Comparison of ENCODE assay signal across 15 cellular contexts in the genomic region with DNA sequence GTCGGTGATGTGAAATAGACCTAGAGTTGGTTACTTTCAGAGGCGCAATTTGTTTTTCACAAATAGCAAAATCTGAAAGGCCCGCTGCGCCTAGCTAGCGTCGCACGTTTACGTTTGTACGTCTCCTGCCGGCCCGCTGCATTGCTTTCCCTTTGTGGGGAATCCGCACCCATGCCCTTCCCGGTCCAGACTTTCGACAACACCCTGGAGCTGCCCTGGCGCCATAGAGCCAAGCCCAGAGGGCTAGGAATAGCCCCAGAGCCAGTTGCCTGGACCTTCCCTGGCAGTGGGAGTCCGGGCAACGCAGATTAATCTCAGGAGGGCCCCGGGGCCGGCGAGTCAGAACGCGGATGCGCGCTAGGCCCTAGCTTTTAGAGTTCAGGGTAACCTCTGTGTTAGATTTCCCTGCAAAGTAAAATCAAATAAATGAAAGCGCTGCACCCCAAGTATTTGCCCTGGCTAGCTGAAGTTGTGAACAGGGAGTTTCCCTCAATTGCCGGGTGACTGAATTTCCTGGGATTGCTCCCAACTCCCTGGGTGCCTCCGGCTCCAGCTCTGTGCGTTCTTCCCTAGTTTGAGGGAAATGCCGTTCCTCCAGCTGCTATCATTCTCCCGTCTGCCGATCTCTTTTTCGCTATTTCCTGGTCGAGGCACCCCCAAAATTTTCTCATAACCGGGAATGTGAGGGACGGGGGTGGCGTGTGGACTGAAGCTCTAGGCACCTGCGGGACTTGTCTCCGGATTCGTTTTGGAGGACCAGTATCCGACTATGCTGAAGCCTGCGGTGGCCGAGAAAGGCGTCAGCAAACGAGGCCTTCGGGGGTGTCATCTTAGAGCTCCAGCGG. TPM values are rescaled to one million over a fixed set of nuclear protein-coding genes. Genes with fewer than 3 reads are reported as not detected.
DNase-seq lines count a peak whose midpoint lies in the region; ATAC-seq and TF ChIP-seq lines count a peak whose summit lies in the region.
"Had no signal": no experiment of that assay in that cellular context is flagged by ENCODE, and none has a peak within 500 bp of the region (broad histone marks: within the 10 kb centered on the region; RNA-seq: fewer than 3 reads in every experiment).

No MANE protein-coding gene starts in this region.

- H3K36me3 ChIP-seq in CD4-positive, alpha-beta memory T cell (ENCODE audit: insufficient read depth, low read length) = no peaks in the 10 kb centered on the region
- H3K36me3 ChIP-seq in HUES48 (ENCODE audit: control insufficient read depth, insufficient read depth, low read length) (no peaks in the 10 kb centered on the region), ectodermal cell (ENCODE audit: control insufficient read depth, insufficient read depth, low read length) (no peaks in the 10 kb centered on the region), neural progenitor cell (no peaks in the 10 kb centered on the region), uterus (no peaks in the 10 kb centered on the region), right lobe of liver (no peaks in the 10 kb centered on the region)

- TF ChIP-seq POLR2A in uterus (IDR thresholded peaks at IDR 0.05) (no peak), right lobe of liver (IDR thresholded peaks at IDR 0.05) (no peak)

- H3K79me2 ChIP-seq in neural progenitor cell (ENCODE audit: low read depth) = no peaks in the 10 kb centered on the region

- H2AFZ ChIP-seq in neural progenitor cell (replicated peaks) = no peak overlapping the region

- peaks cover 0 to 8% (median 0%) of the 10 kb centered on the region in 8 donors for H3K9me3 Mint-ChIP-seq in CD4-positive, alpha-beta memory T cell
- no peaks in the 10 kb centered on the region for H3K9me3 Mint-ChIP-seq in neural progenitor cell
- H3K9me3 Mint-ChIP-seq: effector memory CD8-positive, alpha-beta T cell; stimulated activated memory B cell treated with anti-CD40 and anti-IgM and Interleukin-4, amounts not matched to agents 10 μg/mL and 1 μg/mL and 100 μg/mL, for 72 hours had no signal

- peaks cover 93% of the 10 kb centered on the region for H4K20me1 ChIP-seq in neural progenitor cell (ENCODE audit: low read depth)

- WGBS in ectodermal cell, 2 experiments = 2% methylated on average over 46 of the region's 46 CpGs
- WGBS in right lobe of liver (ENCODE audit: insufficient coverage, low coverage, low lambda C conversion rate, missing lambda C conversion rate) = 2% methylated on average over 35 of the region's 46 CpGs

- no peak overlapping the region for H3K4me2 ChIP-seq in neural progenitor cell

- H3K36me3 Mint-ChIP-seq in CD4-positive, alpha-beta memory T cell = no peaks in the 10 kb centered on the region
- peaks cover 4% of the 10 kb centered on the region for H3K36me3 Mint-ChIP-seq in neural progenitor cell
- H3K36me3 Mint-ChIP-seq: stimulated activated memory B cell treated with anti-CD40 and anti-IgM and Interleukin-4, amounts not matched to agents 10 μg/mL and 1 μg/mL and 100 μg/mL, for 72 hours had no signal

- CTCF ChIA-PET in CD4-positive, alpha-beta memory T cell (lab: Charles Lee; ENCODE audit: partially characterized antibody) = interaction anchor here (0.8 to 1.2 kb wide), 2 partner anchors 11 to 646 kb away, joined by 3 read pairs; no protein-coding TSS in a partner anchor

- ATAC-seq in right lobe of liver = no peak
- no peak for ATAC-seq in HG02981 (IDR thresholded peaks at IDR 0.05; ENCODE audit: unreplicated experiment)
- ATAC-seq: effector memory CD8-positive, alpha-beta T cell; stimulated activated memory B cell treated with anti-CD40 and anti-IgM and Interleukin-4, amounts not matched to agents 10 μg/mL and 1 μg/mL and 100 μg/mL, for 72 hours had no signal

- intact Hi-C loops in CD4-positive, alpha-beta memory T cell (cut with micrococcal nuclease) = no loop called here
- intact Hi-C loops in uterus (cut with DNase I; ENCODE audit: low total_unique reads) (no loop called here), right lobe of liver (cut with DNase I) (no loop called here)

- H3K9ac ChIP-seq in HUES48 (ENCODE audit: low read depth, low read length) (no peak overlapping the region), neural progenitor cell (no peak overlapping the region)

- peak in 1 of 5 donors; percentile 13 for DNase-seq in CD4-positive, alpha-beta memory T cell
- peak; percentile 56 for DNase-seq in neural progenitor cell (ENCODE audit: low spot score)
- DNase-seq in uterus = no peak
- DNase-seq in right lobe of liver = no peak
- no peak for DNase-seq in dedifferentiated amniotic fluid mesenchymal stem cell (ENCODE audit: extremely low spot score)
- DNase-seq: effector memory CD8-positive, alpha-beta T cell; NCI-H2107; SIG-M5 had no signal

- peaks cover 32% of the 10 kb centered on the region for H3F3A ChIP-seq in neural progenitor cell (ENCODE audit: low read depth)

- H3K9me3 ChIP-seq in CD4-positive, alpha-beta memory T cell (ENCODE audit: control insufficient read depth in 1 of 2, low read length in 2 of 2) = no peaks in the 10 kb centered on the region
- no peaks in the 10 kb centered on the region for H3K9me3 ChIP-seq in HUES48 (ENCODE audit: control insufficient read depth, insufficient read depth, low read length)
- H3K9me3 ChIP-seq in ectodermal cell (ENCODE audit: control insufficient read depth, low read length) = no peaks in the 10 kb centered on the region
- H3K9me3 ChIP-seq in neural progenitor cell (ENCODE audit: low read depth) = no peaks in the 10 kb centered on the region
- H3K9me3 ChIP-seq in uterus = no peaks in the 10 kb centered on the region
- no peaks in the 10 kb centered on the region for H3K9me3 ChIP-seq in right lobe of liver

- no peak for TF ChIP-seq CTCF in neural progenitor cell (IDR thresholded peaks at IDR 0.05)
- TF ChIP-seq CTCF in uterus (IDR thresholded peaks at IDR 0.05) = no peak
- no peak for TF ChIP-seq CTCF in right lobe of liver (IDR thresholded peaks at IDR 0.05)

- H3K4me1 Mint-ChIP-seq in CD4-positive, alpha-beta memory T cell = peaks cover 13 to 35% (median 21%) of the 10 kb centered on the region in 4 donors
- peaks cover 68% of the 10 kb centered on the region for H3K4me1 Mint-ChIP-seq in neural progenitor cell

- H3K4me3 Mint-ChIP-seq in CD4-positive, alpha-beta memory T cell = peak overlapping the region in 7 of 8 donors; percentile 40 to 76 (median 52)
- H3K4me3 Mint-ChIP-seq in neural progenitor cell = peak overlapping the region; percentile 82
- H3K4me3 Mint-ChIP-seq: stimulated activated memory B cell treated with anti-CD40 and anti-IgM and Interleukin-4, amounts not matched to agents 10 μg/mL and 1 μg/mL and 100 μg/mL, for 72 hours had no signal

- POLR2A ChIA-PET in CD4-positive, alpha-beta memory T cell (lab: Charles Lee; ENCODE audit: partially characterized antibody) = no interaction called here

- H3K27me3 ChIP-seq in CD4-positive, alpha-beta memory T cell (ENCODE audit: insufficient read depth, low read length) = peaks cover 46% of the 10 kb centered on the region
- H3K27me3 ChIP-seq in HUES48 (ENCODE audit: control insufficient read depth, insufficient read depth, low read length) (peaks cover 100% of the 10 kb centered on the region), ectodermal cell (ENCODE audit: control insufficient read depth, insufficient read depth, low read length, poor library complexity, severe bottlenecking) (peaks cover 100% of the 10 kb centered on the region), neural progenitor cell (peaks cover 100% of the 10 kb centered on the region), uterus (peaks cover 4 to 89% of the 10 kb centered on the region in 2 donors), right lobe of liver (peaks cover 30 to 63% of the 10 kb centered on the region in 2 donors)

- H3K4me3 ChIP-seq in CD4-positive, alpha-beta memory T cell (ENCODE audit: low read length in 2 of 2) = no peak overlapping the region
- H3K4me3 ChIP-seq in HUES48 (ENCODE audit: low read depth, low read length) (peak overlapping the region; percentile 44), ectodermal cell (ENCODE audit: insufficient read depth, low read depth, low read length) (peak overlapping the region; percentile 34), neural progenitor cell (no peak overlapping the region), uterus (no peak overlapping the region), right lobe of liver (no peak overlapping the region)

- H3K27ac Mint-ChIP-seq in CD4-positive, alpha-beta memory T cell = peak overlapping the region in 2 of 7 donors; percentile 22 to 77
- H3K27ac Mint-ChIP-seq in neural progenitor cell = no peak overlapping the region
- H3K27ac Mint-ChIP-seq: effector memory CD8-positive, alpha-beta T cell; stimulated activated memory B cell treated with anti-CD40 and anti-IgM and Interleukin-4, amounts not matched to agents 10 μg/mL and 1 μg/mL and 100 μg/mL, for 72 hours had no signal

- no peak overlapping the region for H3K27ac ChIP-seq in CD4-positive, alpha-beta memory T cell (ENCODE audit: low read depth, low read length)
- no peak overlapping the region for H3K27ac ChIP-seq in HUES48 (ENCODE audit: low read depth, low read length)
- H3K27ac ChIP-seq in ectodermal cell (ENCODE audit: insufficient read depth, low read depth, low read length, poor library complexity, severe bottlenecking) = no peak overlapping the region
- H3K27ac ChIP-seq in neural progenitor cell = no peak overlapping the region
- no peak overlapping the region for H3K27ac ChIP-seq in uterus
- H3K27ac ChIP-seq in right lobe of liver = no peak overlapping the region

- H3K27me3 Mint-ChIP-seq in CD4-positive, alpha-beta memory T cell = peaks cover 66 to 73% of the 10 kb centered on the region in 2 donors
- peaks cover 79% of the 10 kb centered on the region for H3K27me3 Mint-ChIP-seq in neural progenitor cell (ENCODE audit: insufficient read depth, low read depth)

- H3K4me1 ChIP-seq in CD4-positive, alpha-beta memory T cell (ENCODE audit: insufficient read depth, low read length) = peaks cover 6% of the 10 kb centered on the region
- H3K4me1 ChIP-seq in HUES48 (ENCODE audit: control insufficient read depth, insufficient read depth, low read length) = peaks cover 45% of the 10 kb centered on the region
- H3K4me1 ChIP-seq in ectodermal cell (ENCODE audit: control insufficient read depth, insufficient read depth, low read length) = peaks cover 31% of the 10 kb centered on the region
- H3K4me1 ChIP-seq in neural progenitor cell = peaks cover 15% of the 10 kb centered on the region
- H3K4me1 ChIP-seq in uterus = peaks cover 0 to 18% of the 10 kb centered on the region in 2 donors
- H3K4me1 ChIP-seq in right lobe of liver = peaks cover 0 to 11% (median 0%) of the 10 kb centered on the region in 4 donors

RNA-seq across cellular contexts. Expression of gene EN1, which starts 1.2 kb away (rescaled TPM):
- total RNA-seq in CD4-positive, alpha-beta memory T cell = not detected
- polyA plus RNA-seq in CD4-positive, alpha-beta memory T cell = not detected
- polyA plus RNA-seq in ectodermal cell (2013, experiment 1 of 4) = 15.6 TPM
- polyA plus RNA-seq in ectodermal cell (2013, experiment 2 of 4) = 8.8 TPM
- 12.8 TPM for polyA plus RNA-seq in ectodermal cell (2013, experiment 3 of 4)
- polyA plus RNA-seq in ectodermal cell (2013, experiment 4 of 4) = 9.6 TPM
- not detected in 2 replicates for total RNA-seq in neural progenitor cell (ENCODE audit: low replicate concordance)
- total RNA-seq in uterus = not detected
- not detected for total RNA-seq in right lobe of liver
- total RNA-seq: G401, kidney epithelial cell, sciatic nerve had no signal

Comparison
In these comparisons a context has a peak if more than half of its experiments do, and no peak if none do; other contexts are left out.
1. H3K4me3 ChIP-seq: peak in HUES48 (single experiment) and ectodermal cell (single experiment); none in CD4-positive, alpha-beta memory T cell (0 of 2), neural progenitor cell (single experiment), uterus (0 of 2) and right lobe of liver (0 of 3).